1 cellular context compared by ENCODE assay signal in genomic region chr14:23583761-23584526, GRCh38.
A peak's percentile ranks its signal among the peaks of the same experiment; 100 is the strongest.
TF ChIP-seq lines count a peak whose summit lies in the region.

No MANE protein-coding gene starts in this region.

TF ChIP-seq in GM12878, 131 proteins besides CTCF, POLR2A, EP300 and RAD21:
- peak; percentile 84; the same call in 1 of the 2 replicates for TF ChIP-seq TCF7 (IDR thresholded peaks at IDR 0.05; ENCODE audit: borderline replicate concordance)
